Comparison of ENCODE assay signal across 8 cellular contexts in genomic region chr12:57606016-57606311, GRCh38. TPM values are rescaled to one million over a fixed set of nuclear protein-coding genes. Genes with fewer than 3 reads are reported as not detected.
DNase-seq lines count a peak whose midpoint lies in the region; ATAC-seq and TF ChIP-seq lines count a peak whose summit lies in the region.
"Had no signal": no experiment of that assay in that cellular context is flagged by ENCODE, and none has a peak within 500 bp of the region (broad histone marks: within the 10 kb centered on the region; RNA-seq: fewer than 3 reads in every experiment).

No MANE protein-coding gene starts in this region.

- no peaks in the 10 kb centered on the region for H3K9me3 Mint-ChIP-seq in CD4-positive, alpha-beta memory T cell
- no peaks in the 10 kb centered on the region for H3K9me3 Mint-ChIP-seq in activated CD8-positive, alpha-beta T cell treated with anti-CD3 and anti-CD28 coated beads for 36 hours

- no peak overlapping the region for H3K27ac ChIP-seq in CD4-positive, alpha-beta memory T cell (ENCODE audit: low read depth, low read length)
- H3K27ac ChIP-seq in muscle layer of duodenum (ENCODE audit: low read length) = peak overlapping the region; percentile 16

- peaks cover 20 to 47% (median 34%) of the 10 kb centered on the region in 4 donors for H3K4me1 Mint-ChIP-seq in CD4-positive, alpha-beta memory T cell
- H3K4me1 Mint-ChIP-seq in activated CD8-positive, alpha-beta T cell treated with anti-CD3 and anti-CD28 coated beads for 36 hours (ENCODE audit: low read depth) = peaks cover 32% of the 10 kb centered on the region

- H3K9me3 ChIP-seq in CD4-positive, alpha-beta memory T cell (ENCODE audit: control insufficient read depth in 1 of 2, low read length in 2 of 2) = no peaks in the 10 kb centered on the region
- no peaks in the 10 kb centered on the region for H3K9me3 ChIP-seq in muscle layer of duodenum (ENCODE audit: control insufficient read depth in 1 of 2, low read length in 2 of 2)

- no peak for DNase-seq in CD4-positive, alpha-beta memory T cell
- DNase-seq in activated CD8-positive, alpha-beta T cell treated with anti-CD3 and anti-CD28 coated beads for 36 hours = no peak
- DNase-seq in NCI-H524 treated with DMSO at 0.1 percent for 48 hours (lab: John Stamatoyannopoulos, UW) (no peak), AG08395 (ENCODE audit: low spot score) (no peak), NOMO-1 (lab: John Stamatoyannopoulos, UW; ENCODE audit: unreplicated experiment in 2 of 2) (no peak)
- DNase-seq: aorta, left ventricle myocardium superior had no signal

- ATAC-seq in activated CD8-positive, alpha-beta T cell treated with anti-CD3 and anti-CD28 coated beads for 36 hours = no peak
- ATAC-seq: left ventricle myocardium superior had no signal

- CTCF ChIA-PET in CD4-positive, alpha-beta memory T cell (lab: Charles Lee; ENCODE audit: partially characterized antibody) = interaction anchor here (0.8 to 3.6 kb wide), 4 partner anchors 14 to 25 kb away, joined by 3 to 17 read pairs (median 6); no protein-coding TSS in a partner anchor
- CTCF ChIA-PET in activated CD8-positive, alpha-beta T cell treated with anti-CD3 and anti-CD28 coated beads for 36 hours (lab: Charles Lee) = interaction anchor here (1.1 to 2.2 kb wide), 6 partner anchors 13 to 147 kb away, joined by 3 to 12 read pairs (median 4); partner anchors contain the start of gene GLI1

- peaks cover 37% of the 10 kb centered on the region for H3K4me1 ChIP-seq in CD4-positive, alpha-beta memory T cell (ENCODE audit: insufficient read depth, low read length)
- peaks cover 9 to 47% of the 10 kb centered on the region in 2 donors for H3K4me1 ChIP-seq in muscle layer of duodenum (ENCODE audit: control insufficient read depth in 1 of 2, insufficient read depth in 2 of 2, low read length in 2 of 2)

- peaks cover 17 to 29% of the 10 kb centered on the region in 2 donors for H3K36me3 Mint-ChIP-seq in CD4-positive, alpha-beta memory T cell
- H3K36me3 Mint-ChIP-seq in activated CD8-positive, alpha-beta T cell treated with anti-CD3 and anti-CD28 coated beads for 36 hours (ENCODE audit: low read depth) = peaks cover 10% of the 10 kb centered on the region

- H3K4me3 Mint-ChIP-seq in CD4-positive, alpha-beta memory T cell = peak overlapping the region; percentile 81 to 90 (median 87)
- H3K4me3 Mint-ChIP-seq in activated CD8-positive, alpha-beta T cell treated with anti-CD3 and anti-CD28 coated beads for 36 hours = peak overlapping the region; percentile 74

- H3K36me3 ChIP-seq in CD4-positive, alpha-beta memory T cell (ENCODE audit: insufficient read depth, low read length) = no peaks in the 10 kb centered on the region
- peaks cover 15 to 35% of the 10 kb centered on the region in 2 donors for H3K36me3 ChIP-seq in muscle layer of duodenum (ENCODE audit: control insufficient read depth in 1 of 2, insufficient read depth in 2 of 2, low read length in 2 of 2)

- no peak for TF ChIP-seq CTCF in activated CD8-positive, alpha-beta T cell treated with anti-CD3 and anti-CD28 coated beads for 36 hours (IDR thresholded peaks at IDR 0.05)

- no peaks in the 10 kb centered on the region for H3K27me3 ChIP-seq in CD4-positive, alpha-beta memory T cell (ENCODE audit: insufficient read depth, low read length)
- peaks cover 4% of the 10 kb centered on the region for H3K27me3 ChIP-seq in muscle layer of duodenum (ENCODE audit: low read depth, low read length)

- POLR2A ChIA-PET in CD4-positive, alpha-beta memory T cell (lab: Charles Lee; ENCODE audit: partially characterized antibody) = interaction anchor here (1.2 to 1.7 kb wide), 5 partner anchors 10 to 151 kb away, joined by 3 to 7 read pairs (median 3); partner anchors contain the start of gene PIP4K2C
- POLR2A ChIA-PET in activated CD8-positive, alpha-beta T cell treated with anti-CD3 and anti-CD28 coated beads for 36 hours (lab: Charles Lee) = interaction anchor here (2.1 to 4.4 kb wide), 2 partner anchors 9 to 15 kb away, joined by 11 to 27 read pairs; partner anchors contain the start of gene PIP4K2C

- intact Hi-C loops in CD4-positive, alpha-beta memory T cell (cut with micrococcal nuclease) = no loop called here
- intact Hi-C loops in activated CD8-positive, alpha-beta T cell treated with anti-CD3 and anti-CD28 coated beads for 36 hours (cut with micrococcal nuclease) = no loop called here

- H3K27ac Mint-ChIP-seq in CD4-positive, alpha-beta memory T cell = peak overlapping the region in 3 of 7 donors; percentile 52 to 70 (median 60)
- H3K27ac Mint-ChIP-seq in activated CD8-positive, alpha-beta T cell treated with anti-CD3 and anti-CD28 coated beads for 36 hours = no peak overlapping the region

- H3K27me3 Mint-ChIP-seq in CD4-positive, alpha-beta memory T cell = peaks cover 2 to 3% of the 10 kb centered on the region in 2 donors
- peaks cover 2% of the 10 kb centered on the region for H3K27me3 Mint-ChIP-seq in activated CD8-positive, alpha-beta T cell treated with anti-CD3 and anti-CD28 coated beads for 36 hours

- no peak overlapping the region for H3K4me3 ChIP-seq in CD4-positive, alpha-beta memory T cell (ENCODE audit: low read length in 2 of 2)
- H3K4me3 ChIP-seq in muscle layer of duodenum (ENCODE audit: low read depth in 1 of 2, low read length in 2 of 2) = peak overlapping the region in 1 of 2 donors; percentile 86

RNA-seq across cellular contexts. Expression of gene DTX3, which starts 1.3 kb away (rescaled TPM):
- total RNA-seq in CD4-positive, alpha-beta memory T cell = 10 to 100 TPM; 33.8 to 37.1 TPM
- polyA plus RNA-seq in CD4-positive, alpha-beta memory T cell = 1 to 10 TPM; 4.2 to 6.2 TPM
- total RNA-seq in activated CD8-positive, alpha-beta T cell treated with anti-CD3 and anti-CD28 coated beads for 36 hours = 10 to 100 TPM; 13.7 to 15.1 TPM

RNA-seq across cellular contexts. Expression of gene ARHGEF25, which starts 5.3 kb away (rescaled TPM):
- total RNA-seq in CD4-positive, alpha-beta memory T cell = under 1 TPM; 0.47 to 0.67 TPM
- polyA plus RNA-seq in CD4-positive, alpha-beta memory T cell = not detected
- total RNA-seq in activated CD8-positive, alpha-beta T cell treated with anti-CD3 and anti-CD28 coated beads for 36 hours = 1 to 10 TPM; 1.1 to 1.2 TPM

RNA-seq across cellular contexts. Expression of gene PIP4K2C, which starts 15.0 kb away (rescaled TPM):
- total RNA-seq in CD4-positive, alpha-beta memory T cell = 10 to 100 TPM; 32.4 to 36.0 TPM
- polyA plus RNA-seq in CD4-positive, alpha-beta memory T cell = 10 to 100 TPM; 30.4 to 45.0 TPM
- 10 to 100 TPM; 10.7 to 12.3 TPM for total RNA-seq in activated CD8-positive, alpha-beta T cell treated with anti-CD3 and anti-CD28 coated beads for 36 hours

RNA-seq across cellular contexts. Expression of gene B4GALNT1, which starts 27.0 kb away (rescaled TPM):
- not detected for total RNA-seq in CD4-positive, alpha-beta memory T cell
- not detected for polyA plus RNA-seq in CD4-positive, alpha-beta memory T cell
- 1 to 10 TPM in 1 of 2 experiments, under 1 TPM in 1; 0.61 to 1.4 TPM for total RNA-seq in activated CD8-positive, alpha-beta T cell treated with anti-CD3 and anti-CD28 coated beads for 36 hours

RNA-seq across cellular contexts. Expression of gene KIF5A, which starts 56.1 kb away (rescaled TPM):
- total RNA-seq in CD4-positive, alpha-beta memory T cell = under 1 TPM; 0.96 to 1.00 TPM
- not detected for polyA plus RNA-seq in CD4-positive, alpha-beta memory T cell
- total RNA-seq in activated CD8-positive, alpha-beta T cell treated with anti-CD3 and anti-CD28 coated beads for 36 hours = 1 to 10 TPM; 1.2 to 1.3 TPM
